Comparison of ENCODE assay signal across 2 cellular contexts in the genomic region with DNA sequence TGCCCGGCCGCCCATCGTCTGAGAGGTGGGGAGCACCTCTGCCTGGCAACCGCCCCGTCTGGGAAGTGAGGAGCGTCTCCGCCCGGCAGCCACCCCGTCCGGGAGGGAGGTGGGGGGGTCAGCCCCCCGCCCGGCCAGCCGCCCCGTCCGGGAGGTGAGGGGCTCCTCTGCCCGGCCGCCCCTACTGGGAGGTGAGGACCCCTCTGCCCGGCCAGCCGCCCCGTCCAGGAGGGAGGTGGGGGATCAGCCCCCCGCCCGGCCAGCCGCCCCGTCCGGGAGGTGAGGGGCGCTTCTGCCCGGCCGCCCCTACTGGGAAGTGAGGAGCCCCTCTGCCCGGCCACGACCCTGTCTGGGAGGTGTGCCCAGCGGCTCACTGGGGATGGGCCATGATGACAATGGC.
DNase-seq lines count a peak whose midpoint lies in the region; FAIRE-seq and TF ChIP-seq lines count a peak whose summit lies in the region.
"Not testable (repeated sequence)": the region's sequence is repeated elsewhere in the genome, so short reads cannot be mapped to it uniquely, and the experiment has no call there.

No MANE protein-coding gene starts in this region.

- H3K4me1 ChIP-seq in kidney (ENCODE audit: control insufficient read depth in 1 of 2, insufficient read depth in 1 of 2, low read depth in 1 of 2, low read length in 2 of 2), result not testable (repeated sequence)

- DNase-seq in activated gamma-delta T cell (lab: John Stamatoyannopoulos, UW) (peak; percentile 5), kidney (peak; percentile 70)

- H3K4me3 ChIP-seq in kidney (ENCODE audit: low read length in 2 of 2), result not testable (repeated sequence)

- H3K9me3 ChIP-seq in kidney (ENCODE audit: control insufficient read depth in 1 of 2, low read length in 2 of 2), result not testable (repeated sequence)

- intact Hi-C loops in kidney (cut with DNase I), result not testable (repeated sequence)

- not testable (repeated sequence) for H3K9ac ChIP-seq in kidney (ENCODE audit: low read length in 2 of 2)

- not testable (repeated sequence) for H3K27ac ChIP-seq in kidney (ENCODE audit: low read depth in 2 of 2, low read length in 2 of 2)

- TF ChIP-seq CTCF in kidney (IDR thresholded peaks at IDR 0.05; ENCODE audit: borderline replicate concordance, extremely low read depth, insufficient read depth), result not testable (repeated sequence)

- not testable (repeated sequence) for FAIRE-seq in kidney (lab: Jason Lieb, UNC)

- not testable (repeated sequence) for H3K36me3 ChIP-seq in kidney (ENCODE audit: control insufficient read depth in 1 of 2, insufficient read depth in 2 of 2, low read length in 2 of 2)
